ENCODE assay signal across 1 cellular context in the genomic region with DNA sequence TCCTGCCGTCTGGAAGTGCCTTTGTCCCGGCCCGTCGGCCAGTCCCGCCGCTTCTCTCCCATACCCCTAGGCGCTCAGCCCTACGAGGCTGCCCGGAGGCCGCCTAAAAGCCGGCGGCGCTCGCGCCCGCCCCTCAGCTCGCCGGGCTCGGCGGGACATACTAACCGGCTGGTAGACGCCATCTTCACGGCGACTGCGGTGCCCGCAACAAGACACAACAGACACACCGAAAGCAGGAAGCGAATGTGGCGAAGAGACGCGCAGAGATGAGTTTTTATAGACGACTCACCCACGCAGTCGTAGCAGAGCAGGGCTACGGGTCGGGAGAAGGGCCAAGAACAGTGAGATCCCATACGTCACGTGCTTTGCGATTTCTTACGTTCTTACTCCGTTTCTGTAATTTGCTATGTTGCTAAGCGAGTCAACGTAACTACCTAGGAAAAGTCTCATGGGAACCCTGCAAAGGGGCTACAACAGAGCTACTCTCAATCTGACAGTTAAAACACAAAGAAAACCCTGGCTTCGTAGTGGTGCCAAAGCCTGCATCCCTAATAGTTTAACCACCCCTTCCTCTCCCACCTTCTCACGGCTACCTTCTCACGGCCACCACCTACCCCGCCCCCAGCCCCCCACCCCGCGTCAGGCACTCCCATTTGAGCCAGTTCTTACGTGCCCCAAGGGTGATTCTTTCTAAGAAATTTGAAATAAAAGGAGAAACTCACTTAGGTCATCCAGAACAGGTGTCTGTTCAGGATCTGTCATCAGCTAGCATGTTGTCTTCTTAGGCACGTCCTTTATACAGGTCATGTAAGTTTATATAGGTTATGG.
TF ChIP-seq lines count a peak whose summit lies in the region.

GTF2B (minus strand) TSS at position 250 of the 828 bp plus-strand sequence; CDS start at position 182, 68 bp downstream.

TF ChIP-seq in HepG2, 621 proteins besides CTCF, POLR2A, EP300 and RAD21 (continued from another document and continues in another):
- TF ChIP-seq, protein P1, sequence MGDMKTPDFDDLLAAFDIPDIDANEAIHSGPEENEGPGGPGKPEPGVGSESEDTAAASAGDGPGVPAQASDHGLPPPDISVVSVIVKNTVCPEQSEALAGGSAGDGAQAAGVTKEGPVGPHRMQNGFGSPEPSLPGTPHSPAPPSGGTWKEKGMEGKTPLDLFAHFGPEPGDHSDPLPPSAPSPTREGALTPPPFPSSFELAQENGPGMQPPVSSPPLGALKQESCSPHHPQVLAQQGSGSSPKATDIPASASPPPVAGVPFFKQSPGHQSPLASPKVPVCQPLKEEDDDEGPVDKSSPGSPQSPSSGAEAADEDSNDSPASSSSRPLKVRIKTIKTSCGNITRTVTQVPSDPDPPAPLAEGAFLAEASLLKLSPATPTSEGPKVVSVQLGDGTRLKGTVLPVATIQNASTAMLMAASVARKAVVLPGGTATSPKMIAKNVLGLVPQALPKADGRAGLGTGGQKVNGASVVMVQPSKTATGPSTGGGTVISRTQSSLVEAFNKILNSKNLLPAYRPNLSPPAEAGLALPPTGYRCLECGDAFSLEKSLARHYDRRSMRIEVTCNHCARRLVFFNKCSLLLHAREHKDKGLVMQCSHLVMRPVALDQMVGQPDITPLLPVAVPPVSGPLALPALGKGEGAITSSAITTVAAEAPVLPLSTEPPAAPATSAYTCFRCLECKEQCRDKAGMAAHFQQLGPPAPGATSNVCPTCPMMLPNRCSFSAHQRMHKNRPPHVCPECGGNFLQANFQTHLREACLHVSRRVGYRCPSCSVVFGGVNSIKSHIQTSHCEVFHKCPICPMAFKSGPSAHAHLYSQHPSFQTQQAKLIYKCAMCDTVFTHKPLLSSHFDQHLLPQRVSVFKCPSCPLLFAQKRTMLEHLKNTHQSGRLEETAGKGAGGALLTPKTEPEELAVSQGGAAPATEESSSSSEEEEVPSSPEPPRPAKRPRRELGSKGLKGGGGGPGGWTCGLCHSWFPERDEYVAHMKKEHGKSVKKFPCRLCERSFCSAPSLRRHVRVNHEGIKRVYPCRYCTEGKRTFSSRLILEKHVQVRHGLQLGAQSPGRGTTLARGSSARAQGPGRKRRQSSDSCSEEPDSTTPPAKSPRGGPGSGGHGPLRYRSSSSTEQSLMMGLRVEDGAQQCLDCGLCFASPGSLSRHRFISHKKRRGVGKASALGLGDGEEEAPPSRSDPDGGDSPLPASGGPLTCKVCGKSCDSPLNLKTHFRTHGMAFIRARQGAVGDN (CRISPR knock-in tag; IDR thresholded peaks at IDR 0.05) = peak; percentile 83
- no peak for TF ChIP-seq HOXA7 (CRISPR knock-in tag; IDR thresholded peaks at IDR 0.05)
- TF ChIP-seq NFE2L2 (IDR thresholded peaks at IDR 0.05; ENCODE audit: low read length) = no peak
- TF ChIP-seq ZNF724P (CRISPR knock-in tag; IDR thresholded peaks at IDR 0.05; ENCODE audit: borderline replicate concordance) = no peak
- TF ChIP-seq, protein P2, sequence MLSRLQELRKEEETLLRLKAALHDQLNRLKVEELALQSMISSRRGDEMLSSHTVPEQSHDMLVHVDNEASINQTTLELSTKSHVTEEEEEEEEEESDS (CRISPR knock-in tag; IDR thresholded peaks at IDR 0.05; ENCODE audit: borderline replicate concordance) = no peak
- TF ChIP-seq PCBP1 (IDR thresholded peaks at IDR 0.05; ENCODE audit: borderline replicate concordance, low read depth, low read length) = no peak
- TF ChIP-seq EEA1 (CRISPR knock-in tag; IDR thresholded peaks at IDR 0.05; ENCODE audit: borderline replicate concordance) = no peak
- TF ChIP-seq ZKSCAN8 (CRISPR knock-in tag; IDR thresholded peaks at IDR 0.05; ENCODE audit: borderline replicate concordance) = peak; percentile 23; the same call in 1 of the 2 replicates
- TF ChIP-seq SRF (IDR thresholded peaks at IDR 0.05; ENCODE audit: low read depth, low read length) = no peak
- TF ChIP-seq ZNF704 (CRISPR knock-in tag; IDR thresholded peaks at IDR 0.05; ENCODE audit: borderline replicate concordance) = no peak
- TF ChIP-seq ZNF138 (CRISPR knock-in tag; IDR thresholded peaks at IDR 0.05; ENCODE audit: low read depth) = 0 out of 2 replicates have a peak, but pooled peaks have one; percentile 59
- TF ChIP-seq JUN (CRISPR knock-in tag; IDR thresholded peaks at IDR 0.05) = no peak
- TF ChIP-seq XBP1 (CRISPR knock-in tag; IDR thresholded peaks at IDR 0.05) = no peak
- TF ChIP-seq ZNF713 (CRISPR knock-in tag; IDR thresholded peaks at IDR 0.05) = no peak
- no peak; the same call in 1 of the 2 replicates for TF ChIP-seq MIXL1 (CRISPR knock-in tag; IDR thresholded peaks at IDR 0.05)
- peak; percentile 43; the same call in 1 of the 2 replicates for TF ChIP-seq ZNF615 (CRISPR knock-in tag; IDR thresholded peaks at IDR 0.05; ENCODE audit: borderline replicate concordance)
- TF ChIP-seq FOXK2 (IDR thresholded peaks at IDR 0.05) = no peak
- no peak for TF ChIP-seq ZBTB40 (IDR thresholded peaks at IDR 0.05)
- TF ChIP-seq ZBTB40 (CRISPR knock-in tag; IDR thresholded peaks at IDR 0.05) = peak; percentile 89
- peak; percentile 67; the same call in 1 of the 2 replicates for TF ChIP-seq ZFP36L1 (CRISPR knock-in tag; IDR thresholded peaks at IDR 0.05)
- TF ChIP-seq RFXANK (CRISPR knock-in tag; IDR thresholded peaks at IDR 0.05) = 0 out of 2 replicates have a peak, but pooled peaks have one; percentile 28
- TF ChIP-seq, protein P3, sequence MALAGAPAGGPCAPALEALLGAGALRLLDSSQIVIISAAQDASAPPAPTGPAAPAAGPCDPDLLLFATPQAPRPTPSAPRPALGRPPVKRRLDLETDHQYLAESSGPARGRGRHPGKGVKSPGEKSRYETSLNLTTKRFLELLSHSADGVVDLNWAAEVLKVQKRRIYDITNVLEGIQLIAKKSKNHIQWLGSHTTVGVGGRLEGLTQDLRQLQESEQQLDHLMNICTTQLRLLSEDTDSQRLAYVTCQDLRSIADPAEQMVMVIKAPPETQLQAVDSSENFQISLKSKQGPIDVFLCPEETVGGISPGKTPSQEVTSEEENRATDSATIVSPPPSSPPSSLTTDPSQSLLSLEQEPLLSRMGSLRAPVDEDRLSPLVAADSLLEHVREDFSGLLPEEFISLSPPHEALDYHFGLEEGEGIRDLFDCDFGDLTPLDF (CRISPR knock-in tag; IDR thresholded peaks at IDR 0.05) = no peak
- TF ChIP-seq, protein P4, sequence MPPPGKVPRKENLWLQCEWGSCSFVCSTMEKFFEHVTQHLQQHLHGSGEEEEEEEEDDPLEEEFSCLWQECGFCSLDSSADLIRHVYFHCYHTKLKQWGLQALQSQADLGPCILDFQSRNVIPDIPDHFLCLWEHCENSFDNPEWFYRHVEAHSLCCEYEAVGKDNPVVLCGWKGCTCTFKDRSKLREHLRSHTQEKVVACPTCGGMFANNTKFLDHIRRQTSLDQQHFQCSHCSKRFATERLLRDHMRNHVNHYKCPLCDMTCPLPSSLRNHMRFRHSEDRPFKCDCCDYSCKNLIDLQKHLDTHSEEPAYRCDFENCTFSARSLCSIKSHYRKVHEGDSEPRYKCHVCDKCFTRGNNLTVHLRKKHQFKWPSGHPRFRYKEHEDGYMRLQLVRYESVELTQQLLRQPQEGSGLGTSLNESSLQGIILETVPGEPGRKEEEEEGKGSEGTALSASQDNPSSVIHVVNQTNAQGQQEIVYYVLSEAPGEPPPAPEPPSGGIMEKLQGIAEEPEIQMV (CRISPR knock-in tag; IDR thresholded peaks at IDR 0.05; ENCODE audit: low read depth) = no peak
- TF ChIP-seq ZBED4 (CRISPR knock-in tag; IDR thresholded peaks at IDR 0.05; ENCODE audit: borderline replicate concordance) = no peak
- no peak for TF ChIP-seq ZNF329 (CRISPR knock-in tag; IDR thresholded peaks at IDR 0.05; ENCODE audit: low read depth)
- TF ChIP-seq, protein P5, sequence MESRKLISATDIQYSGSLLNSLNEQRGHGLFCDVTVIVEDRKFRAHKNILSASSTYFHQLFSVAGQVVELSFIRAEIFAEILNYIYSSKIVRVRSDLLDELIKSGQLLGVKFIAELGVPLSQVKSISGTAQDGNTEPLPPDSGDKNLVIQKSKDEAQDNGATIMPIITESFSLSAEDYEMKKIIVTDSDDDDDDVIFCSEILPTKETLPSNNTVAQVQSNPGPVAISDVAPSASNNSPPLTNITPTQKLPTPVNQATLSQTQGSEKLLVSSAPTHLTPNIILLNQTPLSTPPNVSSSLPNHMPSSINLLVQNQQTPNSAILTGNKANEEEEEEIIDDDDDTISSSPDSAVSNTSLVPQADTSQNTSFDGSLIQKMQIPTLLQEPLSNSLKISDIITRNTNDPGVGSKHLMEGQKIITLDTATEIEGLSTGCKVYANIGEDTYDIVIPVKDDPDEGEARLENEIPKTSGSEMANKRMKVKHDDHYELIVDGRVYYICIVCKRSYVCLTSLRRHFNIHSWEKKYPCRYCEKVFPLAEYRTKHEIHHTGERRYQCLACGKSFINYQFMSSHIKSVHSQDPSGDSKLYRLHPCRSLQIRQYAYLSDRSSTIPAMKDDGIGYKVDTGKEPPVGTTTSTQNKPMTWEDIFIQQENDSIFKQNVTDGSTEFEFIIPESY (CRISPR knock-in tag; IDR thresholded peaks at IDR 0.05) = peak; percentile 35; the same call in 1 of the 2 replicates
